20 cellular contexts compared by ENCODE assay signal in genomic region chr12:109084425-109084824, GRCh38. TPM values are rescaled to one million over a fixed set of nuclear protein-coding genes. Genes with fewer than 3 reads are reported as not detected.
DNase-seq lines count a peak whose midpoint lies in the region; ATAC-seq, FAIRE-seq and TF ChIP-seq lines count a peak whose summit lies in the region.
"Had no signal": no experiment of that assay in that cellular context is flagged by ENCODE, and none has a peak within 500 bp of the region (broad histone marks: within the 10 kb centered on the region; RNA-seq: fewer than 3 reads in every experiment).

No MANE protein-coding gene starts in this region.

- H3K4me1 Mint-ChIP-seq in nephron progenitor cell: no peaks in the 10 kb centered on the region
- H3K4me1 Mint-ChIP-seq: CD4-positive, alpha-beta memory T cell; IgD-negative memory B cell had no signal

- no peak for FAIRE-seq in small intestine (lab: Jason Lieb, UNC)
- FAIRE-seq: A549, D721Med, GM19239, H54 had no signal

- H3K27me3 ChIP-seq in right lobe of liver: no peaks in the 10 kb centered on the region
- no peaks in the 10 kb centered on the region for H3K27me3 ChIP-seq in small intestine (ENCODE audit: control insufficient read depth in 2 of 2, insufficient read depth in 2 of 2, low read length in 2 of 2)
- H3K27me3 ChIP-seq: BE2C had no signal

- H3K9me3 ChIP-seq in right lobe of liver (no peaks in the 10 kb centered on the region), small intestine (ENCODE audit: control insufficient read depth, low read depth) (no peaks in the 10 kb centered on the region)
- H3K9me3 ChIP-seq: A549, BE2C had no signal

- H3K4me1 ChIP-seq in right lobe of liver: peaks cover 0 to 47% (median 18%) of the 10 kb centered on the region in 4 donors
- peaks cover 0 to 3% of the 10 kb centered on the region in 2 donors for H3K4me1 ChIP-seq in small intestine (ENCODE audit: control insufficient read depth in 2 of 2, insufficient read depth in 1 of 2, low read depth in 1 of 2, low read length in 1 of 2)
- H3K4me1 ChIP-seq: BE2C had no signal

- H3K27ac Mint-ChIP-seq in nephron progenitor cell: no peak overlapping the region
- H3K27ac Mint-ChIP-seq: IgD-negative memory B cell had no signal

- H3K36me3 Mint-ChIP-seq in nephron progenitor cell (ENCODE audit: low read depth): peaks cover 53% of the 10 kb centered on the region

- peak; percentile 34 for TF ChIP-seq POLR2A in right lobe of liver (IDR thresholded peaks at IDR 0.05)

- no peaks in the 10 kb centered on the region for H3K27me3 Mint-ChIP-seq in nephron progenitor cell (ENCODE audit: low read depth, poor library complexity)
- H3K27me3 Mint-ChIP-seq: CD4-positive, alpha-beta memory T cell; IgD-negative memory B cell had no signal

- DNase-seq in HuH-7.5 (ENCODE audit: low spot score) (peak; percentile 29), islet precursor cell (peak; percentile 25), right lobe of liver (peak in 1 of 3 donors; percentile 85), small intestine (peak; percentile 39), nephron progenitor cell (no peak), NCI-H128 (lab: John Stamatoyannopoulos, UW; ENCODE audit: unreplicated experiment) (no peak)
- no peak for DNase-seq in NK-92 treated with Interleukin-12 subunit alpha and Interleukin-12 subunit beta, amount 100 ng/mL, for 24 hours (lab: John Stamatoyannopoulos, UW)
- DNase-seq: BE2C; CD4-positive, alpha-beta memory T cell; DMS153; GF-D8; GM23248 had no signal

- H3K36me3 ChIP-seq in right lobe of liver (peaks cover 0 to 33% (median 16%) of the 10 kb centered on the region in 4 donors), small intestine (ENCODE audit: control insufficient read depth in 2 of 2, insufficient read depth in 2 of 2, low read length in 2 of 2) (peaks cover 7 to 20% of the 10 kb centered on the region in 2 donors)

- H3K9me3 Mint-ChIP-seq in nephron progenitor cell: peaks cover 3% of the 10 kb centered on the region

- H3K4me3 ChIP-seq in right lobe of liver: peak overlapping the region in 2 of 3 donors; percentile 2 to 35
- no peak overlapping the region for H3K4me3 ChIP-seq in small intestine (ENCODE audit: low read depth in 1 of 2, low read length in 2 of 2)
- H3K4me3 ChIP-seq: A549, GM23248 had no signal

- no peak overlapping the region for H3K4me3 Mint-ChIP-seq in nephron progenitor cell
- H3K4me3 Mint-ChIP-seq: CD4-positive, alpha-beta memory T cell; IgD-negative memory B cell had no signal

- 40% methylated on average over 2 of the region's 2 CpGs for WGBS in right lobe of liver (ENCODE audit: insufficient coverage, low coverage, low lambda C conversion rate, missing lambda C conversion rate)
- 38 to 80% (median 61%) methylated on average over 2 of the region's 2 CpGs for WGBS in small intestine, 3 donors

- TF ChIP-seq CTCF in right lobe of liver (IDR thresholded peaks at IDR 0.05): no peak
- no peak for TF ChIP-seq CTCF in nephron progenitor cell (IDR thresholded peaks at IDR 0.05)

- intact Hi-C loops in right lobe of liver (cut with DNase I): no loop called here

- H3K27ac ChIP-seq in right lobe of liver (peak overlapping the region; percentile 49 to 74 (median 69)), small intestine (ENCODE audit: low read depth in 1 of 2, low read length in 1 of 2) (no peak overlapping the region)
- H3K27ac ChIP-seq: A549, C4-2B, GM23248, HL-60 had no signal

- ATAC-seq in right lobe of liver: peak; percentile 66 to 75 (median 70)
- ATAC-seq: A549, HCT116 had no signal

RNA-seq across cellular contexts. Expression of gene ALKBH2, which starts 8.8 kb away (rescaled TPM):
- 10 to 100 TPM in 4 of 6 experiments, 1 to 10 TPM in 2; 6.1 to 19.3 (median 17.1) TPM for total RNA-seq in right lobe of liver
- 10 to 100 TPM in 1 of 3 donors, 1 to 10 TPM in 2; 4.2 to 17.8 (median 4.9) TPM for polyA plus RNA-seq in small intestine

RNA-seq across cellular contexts. Expression of gene UNG, which starts 13.0 kb away (rescaled TPM):
- 10 to 100 TPM; 16.3 to 42.7 (median 21.2) TPM for total RNA-seq in right lobe of liver
- 10 to 100 TPM; 11.9 to 38.7 (median 14.8) TPM for polyA plus RNA-seq in small intestine

RNA-seq across cellular contexts. Expression of gene ACACB, which starts 32.0 kb away (rescaled TPM):
- total RNA-seq in right lobe of liver: 100 to 1,000 TPM; 107 to 237 (median 187) TPM
- 10 to 100 TPM in 2 of 3 donors, 1 to 10 TPM in 1; 7.0 to 40.5 (median 12.3) TPM for polyA plus RNA-seq in small intestine

RNA-seq across cellular contexts. Expression of gene USP30, which starts 32.0 kb away (rescaled TPM):
- total RNA-seq in right lobe of liver: 10 to 100 TPM in 3 of 6 experiments, 1 to 10 TPM in 3; 6.4 to 17.6 (median 11.0) TPM
- polyA plus RNA-seq in small intestine: 1 to 10 TPM; 4.9 to 9.7 (median 7.8) TPM

Comparison
In these comparisons a context has a peak if more than half of its experiments do, and no peak if none do; other contexts are left out.
1. DNase-seq: peak in HuH-7.5 (single experiment), islet precursor cell (single experiment) and small intestine (single experiment); none in nephron progenitor cell (single experiment), NK-92 treated with Interleukin-12 subunit alpha and Interleukin-12 subunit beta, amount 100 ng/mL, for 24 hours (single experiment) and NCI-H128 (single experiment).
2. H3K27ac ChIP-seq: peak in right lobe of liver (3 of 3); none in small intestine (0 of 2).
3. H3K4me3 ChIP-seq: peak in right lobe of liver (2 of 3); none in small intestine (0 of 2).